ENCODE assay signal across 15 cellular contexts in the genomic region with DNA sequence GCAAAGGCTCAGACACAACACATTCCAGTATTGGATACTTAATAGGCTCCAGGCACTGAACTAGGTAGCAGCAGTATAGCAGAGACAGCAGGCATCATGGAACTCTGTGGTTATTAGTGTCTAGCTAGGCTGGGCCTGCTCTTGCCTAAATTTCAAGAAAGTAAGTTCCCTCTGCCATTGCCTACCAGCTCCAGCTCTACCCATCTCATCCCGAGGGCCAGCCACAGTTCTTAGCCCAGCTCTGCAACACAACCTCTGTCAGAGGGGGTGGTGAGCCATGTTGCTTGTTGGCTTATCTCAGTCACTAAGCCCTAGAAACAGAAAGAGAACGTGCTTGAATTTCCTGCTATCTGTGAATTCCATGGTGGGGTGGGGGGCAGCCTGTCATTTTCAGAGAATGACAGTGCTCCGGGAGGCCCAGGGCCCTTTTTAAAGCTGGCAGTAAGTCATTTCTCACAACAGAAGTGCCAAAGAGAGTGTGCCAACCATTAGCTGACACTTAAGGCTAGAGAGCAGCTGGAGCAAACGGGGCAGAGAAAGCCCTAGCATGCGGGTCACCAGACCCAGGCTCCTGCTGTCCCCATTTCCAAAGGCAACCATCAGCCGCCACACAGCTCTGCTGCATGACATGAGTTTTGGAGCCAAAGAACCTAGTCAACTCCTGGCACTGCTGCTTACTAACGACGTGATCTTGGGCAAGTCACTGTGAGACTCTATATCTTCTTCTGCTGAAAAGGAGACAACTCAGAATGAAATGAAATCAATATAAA.
A peak's percentile ranks its signal among the peaks of the same experiment; 100 is the strongest.
DNase-seq lines count a peak whose midpoint lies in the region; ATAC-seq and TF ChIP-seq lines count a peak whose summit lies in the region.
"Had no signal": no experiment of that assay in that cellular context is flagged by ENCODE, and none has a peak within 500 bp of the region (broad histone marks: within the 10 kb centered on the region; RNA-seq: fewer than 3 reads in every experiment).

No MANE protein-coding gene starts in this region.

- H3K9me3 ChIP-seq in right atrium auricular region (no peaks in the 10 kb centered on the region), right cardiac atrium (ENCODE audit: control insufficient read depth, low read length) (no peaks in the 10 kb centered on the region), neuronal stem cell (replicated peaks in 1 of 2; ENCODE audit: control insufficient read depth in 2 of 2, insufficient read depth in 1 of 2, low read depth in 1 of 2, low read length in 2 of 2) (no peaks in the 10 kb centered on the region), endodermal cell (ENCODE audit: control insufficient read depth, low read length) (no peaks in the 10 kb centered on the region)
- H3K9me3 ChIP-seq: BLaER1 had no signal

- no peak overlapping the region for H3K4ac ChIP-seq in neuronal stem cell (ENCODE audit: low read length)

- H3K36me3 ChIP-seq in right atrium auricular region (no peaks in the 10 kb centered on the region), neuronal stem cell (replicated peaks in 1 of 2; ENCODE audit: control insufficient read depth in 2 of 2, insufficient read depth in 2 of 2, low read length in 2 of 2) (no peaks in the 10 kb centered on the region), endodermal cell (ENCODE audit: control insufficient read depth, insufficient read depth, low read length) (no peaks in the 10 kb centered on the region)
- H3K36me3 ChIP-seq: BLaER1 had no signal

- ATAC-seq in right cardiac atrium, result no peak
- ATAC-seq in GM19035 (IDR thresholded peaks at IDR 0.05; ENCODE audit: unreplicated experiment), result no peak

- no peak overlapping the region for H4K8ac ChIP-seq in neuronal stem cell (ENCODE audit: low read depth, low read length)

- no peak overlapping the region for H2BK12ac ChIP-seq in neuronal stem cell (ENCODE audit: low read length)

- TF ChIP-seq CTCF in right atrium auricular region (IDR thresholded peaks at IDR 0.05), result no peak
- TF ChIP-seq CTCF in type B pancreatic cell (conservative IDR thresholded peaks at IDR 0.05), result no peak
- TF ChIP-seq CTCF in endodermal cell (conservative IDR thresholded peaks at IDR 0.05), result no peak

- no peak overlapping the region for H3K23ac ChIP-seq in neuronal stem cell (ENCODE audit: low read depth, low read length, poor library complexity)

- H3K4me1 ChIP-seq in right atrium auricular region, result peaks cover 0 to 34% of the 10 kb centered on the region in 2 donors
- peaks cover 5% of the 10 kb centered on the region for H3K4me1 ChIP-seq in right cardiac atrium (ENCODE audit: control insufficient read depth, insufficient read depth, low read length)
- peaks cover 13 to 18% of the 10 kb centered on the region in 2 donors for H3K4me1 ChIP-seq in neuronal stem cell (ENCODE audit: control insufficient read depth in 2 of 2, insufficient read depth in 1 of 2, low read depth in 1 of 2, low read length in 2 of 2)
- peaks cover 18% of the 10 kb centered on the region for H3K4me1 ChIP-seq in endodermal cell (ENCODE audit: control insufficient read depth, insufficient read depth, low read length)
- H3K4me1 ChIP-seq: BLaER1 had no signal

- H3K4me3 Mint-ChIP-seq in type B pancreatic cell (no peak overlapping the region), endodermal cell (no peak overlapping the region)
- H3K4me3 Mint-ChIP-seq: H9 had no signal

- H2AK5ac ChIP-seq in neuronal stem cell (ENCODE audit: low read depth, low read length), result no peak overlapping the region

- H3K14ac ChIP-seq in neuronal stem cell (ENCODE audit: low read length), result no peak overlapping the region

- intact Hi-C loops in right cardiac atrium (cut with DNase I), result no loop called here

- H3K9ac ChIP-seq in neuronal stem cell (ENCODE audit: low read depth, low read length, poor library complexity) (peak overlapping the region; percentile 2), endodermal cell (ENCODE audit: extremely low read depth, low read length, poor library complexity, severe bottlenecking) (no peak overlapping the region)
- H3K9ac ChIP-seq: BLaER1 had no signal

- H3K4me3 ChIP-seq in right atrium auricular region (no peak overlapping the region), right cardiac atrium (ENCODE audit: low read length) (no peak overlapping the region), neuronal stem cell (ENCODE audit: low read length in 2 of 2) (no peak overlapping the region), endodermal cell (ENCODE audit: low read length) (no peak overlapping the region)
- H3K4me3 ChIP-seq: BLaER1 had no signal

- no peaks in the 10 kb centered on the region for H3K79me1 ChIP-seq in neuronal stem cell (ENCODE audit: low read depth, low read length)

- 69% methylated on average over 8 of the region's 8 CpGs for WGBS in right cardiac atrium
- WGBS in neuronal stem cell (ENCODE audit: extremely low coverage in 2 of 2, insufficient read length in 2 of 2, insufficient replicate concordance in 1 of 2), 2 donors, result no CpG with 5 or more reads among the region's 8 CpGs
- 80 to 90% methylated on average over 5 to 8 of the region's 8 CpGs for whole genome bisulfite sequencing in endodermal cell (ENCODE audit: insufficient coverage in 1 of 2, insufficient read length in 1 of 2), 2 experiments

- no peak overlapping the region for H2BK15ac ChIP-seq in neuronal stem cell (ENCODE audit: low read length)

- peaks cover 38% of the 10 kb centered on the region for H3K27me3 Mint-ChIP-seq in type B pancreatic cell
- H3K27me3 Mint-ChIP-seq in endodermal cell (ENCODE audit: insufficient read depth), result peaks cover 10% of the 10 kb centered on the region

- H3K9me3 Mint-ChIP-seq in type B pancreatic cell (no peaks in the 10 kb centered on the region), endodermal cell (no peaks in the 10 kb centered on the region)
- H3K9me3 Mint-ChIP-seq: H9 had no signal

- no peaks in the 10 kb centered on the region for H3K36me3 Mint-ChIP-seq in type B pancreatic cell
- H3K36me3 Mint-ChIP-seq in endodermal cell (ENCODE audit: low read depth), result no peaks in the 10 kb centered on the region

- H2AFZ ChIP-seq in neuronal stem cell (ENCODE audit: low read length), result no peak overlapping the region

- H3K27me3 ChIP-seq in right atrium auricular region (no peaks in the 10 kb centered on the region), right cardiac atrium (ENCODE audit: control insufficient read depth, insufficient read depth) (no peaks in the 10 kb centered on the region), neuronal stem cell (ENCODE audit: control insufficient read depth in 3 of 3, insufficient read depth in 3 of 3, low read depth in 1 of 3, low read length in 3 of 3) (no peaks in the 10 kb centered on the region), endodermal cell (ENCODE audit: control insufficient read depth, insufficient read depth, low read length, poor library complexity, severe bottlenecking) (no peaks in the 10 kb centered on the region)
- H3K27me3 ChIP-seq: BLaER1 had no signal

- peaks cover 15% of the 10 kb centered on the region for H3K4me1 Mint-ChIP-seq in type B pancreatic cell (ENCODE audit: unreplicated experiment)
- peaks cover 37% of the 10 kb centered on the region for H3K4me1 Mint-ChIP-seq in endodermal cell

- peak; percentile 16 for DNase-seq in activated effector memory CD4-positive, alpha-beta T cell treated with anti-CD3 and anti-CD28 coated beads, Interleukin-2, amount 50 U/mL, for 16 hours
- DNase-seq in activated effector memory CD4-positive, alpha-beta T cell treated with Interleukin-2 at 50 U/mL for 16 hours, result no peak
- DNase-seq in right atrium auricular region (ENCODE audit: low spot score) (no peak), right cardiac atrium (no peak), neuronal stem cell (ENCODE audit: low spot score) (no peak), type B pancreatic cell (ENCODE audit: extremely low spot score, unreplicated experiment) (no peak), endodermal cell (no peak)
- DNase-seq: 8988T, AML-193, DMS53, GF-D8, GOT3, H9 had no signal

- H2BK120ac ChIP-seq in neuronal stem cell (ENCODE audit: low read depth, low read length), result no peak overlapping the region

- no peak overlapping the region for H3K18ac ChIP-seq in neuronal stem cell (ENCODE audit: low read length)

- H3K4me2 ChIP-seq in neuronal stem cell (ENCODE audit: insufficient read depth, low read length, poor library complexity, severe bottlenecking), result no peak overlapping the region
- H3K4me2 ChIP-seq: BLaER1 had no signal

- H3K27ac ChIP-seq in right atrium auricular region (peak overlapping the region; percentile 26 to 61), right cardiac atrium (ENCODE audit: low read length) (no peak overlapping the region), neuronal stem cell (replicated peaks; ENCODE audit: low read length) (no peak overlapping the region), endodermal cell (ENCODE audit: low read depth, low read length) (no peak overlapping the region)
- H3K27ac ChIP-seq: BLaER1 had no signal

- no peak overlapping the region for H2BK5ac ChIP-seq in neuronal stem cell (ENCODE audit: low read length)

- H3K27ac Mint-ChIP-seq in type B pancreatic cell (peak overlapping the region; percentile 0), endodermal cell (no peak overlapping the region)

- H4K91ac ChIP-seq in neuronal stem cell (ENCODE audit: low read depth, low read length, poor library complexity), result no peak overlapping the region

Comparison
In these comparisons a context has a peak if more than half of its experiments do, and no peak if none do; other contexts are left out.
1. H3K27ac ChIP-seq: peak in right atrium auricular region (2 of 2); none in right cardiac atrium (single experiment), neuronal stem cell (single experiment) and endodermal cell (single experiment).